19 cellular contexts compared by ENCODE assay signal in the genomic region with DNA sequence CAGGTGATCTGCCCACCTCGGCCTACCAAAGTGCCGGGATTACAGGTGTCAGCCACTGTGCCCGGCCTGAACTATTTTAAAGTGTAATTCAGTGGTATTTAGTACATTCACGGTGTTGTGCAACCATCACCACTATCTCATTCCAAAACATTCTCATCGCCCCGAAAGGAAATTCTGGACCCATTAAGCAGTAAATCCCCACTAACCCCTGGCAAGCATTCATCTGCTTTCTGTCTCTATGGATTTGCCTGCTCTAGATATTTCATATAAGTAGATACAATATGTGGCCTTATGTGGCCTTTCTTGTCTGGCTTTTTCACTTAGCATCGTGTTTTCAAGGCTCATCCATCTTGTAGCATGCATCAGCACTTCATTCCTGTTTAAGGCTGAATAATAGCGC. TPM values are rescaled to one million over a fixed set of nuclear protein-coding genes. Genes with fewer than 3 reads are reported as not detected.
"Had no signal": no experiment of that assay in that cellular context is flagged by ENCODE, and none has a peak within 500 bp of the region (broad histone marks: within the 10 kb centered on the region; RNA-seq: fewer than 3 reads in every experiment).

No MANE protein-coding gene starts in this region.

- H3K4me3 ChIP-seq: mucosa of descending colon, uterus had no signal

- H3K27ac ChIP-seq: uterus had no signal

- H3K36me3 Mint-ChIP-seq: activated CD8-positive, alpha-beta memory T cell treated with anti-CD3 and anti-CD28 coated beads, Interleukin-2, amount 10 ng/mL, durations not matched to agents 7 days and 5 days; brain; immature natural killer cell; natural killer cell treated with Interleukin-12 subunit alpha and Interleukin-12 subunit beta and Interleukin-15 and Interleukin-18, amount 100 ng/mL, for 72 hours had no signal

- H3K27me3 ChIP-seq: uterus had no signal

- ATAC-seq: activated CD8-positive, alpha-beta memory T cell treated with anti-CD3 and anti-CD28 coated beads, Interleukin-2, amount 10 ng/mL, durations not matched to agents 7 days and 5 days; activated naive CD8-positive, alpha-beta T cell treated with anti-CD3 and anti-CD28 coated beads, Interleukin-2, amount 50 U/mL, for 24 hours; left cardiac atrium; mucosa of descending colon; natural killer cell treated with Interleukin-12 subunit alpha and Interleukin-12 subunit beta and Interleukin-15 and Interleukin-18, amount 100 ng/mL, for 72 hours had no signal

- H3K4me3 Mint-ChIP-seq: activated CD8-positive, alpha-beta memory T cell treated with anti-CD3 and anti-CD28 coated beads, Interleukin-2, amount 10 ng/mL, durations not matched to agents 7 days and 5 days; activated naive CD8-positive, alpha-beta T cell treated with anti-CD3 and anti-CD28 coated beads, Interleukin-2, amount 50 U/mL, for 24 hours; activated T-cell treated with anti-CD3 and anti-CD28 coated beads, Interleukin-2, amount 50 U/mL, for 24 hours; brain; immature natural killer cell; natural killer cell treated with Interleukin-12 subunit alpha and Interleukin-12 subunit beta and Interleukin-15 and Interleukin-18, amount 100 ng/mL, for 72 hours had no signal

- H3K4me1 ChIP-seq: uterus had no signal

- DNase-seq: activated CD4-positive, alpha-beta T cell treated with anti-CD3 and anti-CD28 coated beads for 1 hour; activated CD4-positive, alpha-beta T cell treated with anti-CD3 and anti-CD28 coated beads, Interleukin-2, amount 50 U/mL, for 48 hours; activated CD8-positive, alpha-beta memory T cell treated with anti-CD3 and anti-CD28 coated beads, Interleukin-2, amount 10 ng/mL, durations not matched to agents 7 days and 5 days; activated naive CD8-positive, alpha-beta T cell treated with anti-CD3 and anti-CD28 coated beads, Interleukin-2, amount 50 U/mL, for 24 hours; activated T-cell treated with anti-CD3 and anti-CD28 coated beads, Interleukin-2, amount 50 U/mL, for 24 hours; dermis blood vessel endothelial cell; glutamatergic neuron; immature natural killer cell; left cardiac atrium; mammary epithelial cell; mucosa of descending colon; occipital lobe; stimulated activated CD4-positive, alpha-beta T cell treated with anti-CD3 and anti-CD28 coated beads, Interleukin-4, amount 100 ng/mL, for 4 hours; SW 1271; T-helper 9 cell; uterus had no signal

- H3K9me3 Mint-ChIP-seq: activated naive CD8-positive, alpha-beta T cell treated with anti-CD3 and anti-CD28 coated beads, Interleukin-2, amount 50 U/mL, for 24 hours; activated T-cell treated with anti-CD3 and anti-CD28 coated beads, Interleukin-2, amount 50 U/mL, for 24 hours; brain; immature natural killer cell; natural killer cell treated with Interleukin-12 subunit alpha and Interleukin-12 subunit beta and Interleukin-15 and Interleukin-18, amount 100 ng/mL, for 72 hours had no signal

- H3K36me3 ChIP-seq: uterus had no signal

- H3K4me1 Mint-ChIP-seq: brain had no signal

- H3K9me3 ChIP-seq: mucosa of descending colon, uterus had no signal

- H3K27ac Mint-ChIP-seq: activated CD8-positive, alpha-beta memory T cell treated with anti-CD3 and anti-CD28 coated beads, Interleukin-2, amount 10 ng/mL, durations not matched to agents 7 days and 5 days; activated naive CD8-positive, alpha-beta T cell treated with anti-CD3 and anti-CD28 coated beads, Interleukin-2, amount 50 U/mL, for 24 hours; activated T-cell treated with anti-CD3 and anti-CD28 coated beads, Interleukin-2, amount 50 U/mL, for 24 hours; immature natural killer cell; natural killer cell treated with Interleukin-12 subunit alpha and Interleukin-12 subunit beta and Interleukin-15 and Interleukin-18, amount 100 ng/mL, for 72 hours had no signal

- H3K27me3 Mint-ChIP-seq: activated naive CD8-positive, alpha-beta T cell treated with anti-CD3 and anti-CD28 coated beads, Interleukin-2, amount 50 U/mL, for 24 hours; activated T-cell treated with anti-CD3 and anti-CD28 coated beads, Interleukin-2, amount 50 U/mL, for 24 hours had no signal

RNA-seq across cellular contexts. Expression of a gene that starts 38.3 kb away (rescaled TPM):
- total RNA-seq: activated CD8-positive, alpha-beta memory T cell treated with anti-CD3 and anti-CD28 coated beads, Interleukin-2, amount 10 ng/mL, durations not matched to agents 7 days and 5 days; epithelial cell of proximal tubule; mammary epithelial cell; natural killer cell treated with Interleukin-12 subunit alpha and Interleukin-12 subunit beta and Interleukin-15 and Interleukin-18, amount 100 ng/mL, for 72 hours had no signal
- polyA plus RNA-seq: mammary epithelial cell had no signal

RNA-seq across cellular contexts. Expression of a gene that starts 58.5 kb away (rescaled TPM):
- total RNA-seq: activated CD8-positive, alpha-beta memory T cell treated with anti-CD3 and anti-CD28 coated beads, Interleukin-2, amount 10 ng/mL, durations not matched to agents 7 days and 5 days; dermis blood vessel endothelial cell; epithelial cell of proximal tubule; left cardiac atrium; mammary epithelial cell; mucosa of descending colon; natural killer cell treated with Interleukin-12 subunit alpha and Interleukin-12 subunit beta and Interleukin-15 and Interleukin-18, amount 100 ng/mL, for 72 hours; occipital lobe had no signal
